Comparison of ENCODE assay signal across 21 cellular contexts in the genomic region with DNA sequence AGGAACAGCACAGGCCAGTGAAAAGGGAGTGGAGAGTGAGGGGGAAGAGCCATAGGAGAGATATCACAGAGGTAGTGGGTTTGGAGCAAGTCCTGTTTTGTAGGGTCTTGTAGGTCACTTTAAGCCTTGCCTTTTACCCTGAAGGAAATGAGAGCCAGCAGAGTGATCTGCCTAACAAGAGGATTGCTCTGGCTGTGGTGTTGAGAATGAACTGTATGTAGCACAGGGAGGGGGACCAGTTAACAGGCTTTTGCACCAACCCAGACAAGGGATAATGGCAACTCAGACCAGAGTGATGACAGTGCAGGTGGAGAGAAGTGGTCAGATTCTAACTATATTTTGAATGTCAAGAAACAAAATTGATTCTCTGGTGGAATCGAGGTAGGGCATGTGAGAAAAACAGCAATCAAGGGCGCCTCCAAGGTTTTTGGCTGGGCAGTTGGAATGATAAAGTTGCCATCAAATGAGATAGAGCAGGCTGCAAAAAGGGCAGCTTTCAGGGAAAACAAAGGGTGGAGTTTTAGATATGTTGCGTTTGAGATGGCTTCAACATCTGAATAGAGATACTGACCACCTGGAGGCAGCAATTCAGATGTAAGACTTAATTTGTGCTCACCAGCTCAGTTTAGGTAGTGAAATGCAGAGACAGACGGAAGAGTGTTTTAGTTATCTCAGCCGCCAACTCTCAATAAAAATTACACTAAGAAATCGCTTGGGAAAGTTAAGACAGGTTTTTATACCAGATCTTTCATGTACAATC.
"Had no signal": no experiment of that assay in that cellular context is flagged by ENCODE, and none has a peak within 500 bp of the region (broad histone marks: within the 10 kb centered on the region; RNA-seq: fewer than 3 reads in every experiment).

No MANE protein-coding gene starts in this region.

- H3K4me3 Mint-ChIP-seq: naive B cell; nephron; stimulated activated naive B cell treated with anti-CD40 and anti-IgM and Interleukin-4, amounts not matched to agents 10 μg/mL and 1 μg/mL and 100 μg/mL, for 72 hours; stimulated activated naive CD8-positive, alpha-beta T cell treated with anti-CD3 and anti-CD28 coated beads, Interleukin-15, amount 100 ng/mL, for 72 hours had no signal

- ATAC-seq: esophagus mucosa; heart left ventricle; left colon; left ventricle myocardium superior; stimulated activated naive B cell treated with anti-CD40 and anti-IgM and Interleukin-4, amounts not matched to agents 10 μg/mL and 1 μg/mL and 100 μg/mL, for 72 hours; stimulated activated naive CD8-positive, alpha-beta T cell treated with anti-CD3 and anti-CD28 coated beads, Interleukin-15, amount 100 ng/mL, for 72 hours had no signal

- H3K27me3 ChIP-seq: heart left ventricle, ovary, right atrium auricular region, sigmoid colon, testis, tibial nerve had no signal

- H3K4me3 ChIP-seq: heart left ventricle, ovary, right atrium auricular region, sigmoid colon, skin epidermis, testis, tibial nerve had no signal

- DNase-seq: effector memory CD4-positive, alpha-beta T cell; heart left ventricle; hippocampal formation; left colon; left ventricle myocardium superior; mesendoderm; naive B cell; ovary; sigmoid colon; stimulated activated CD4-positive, alpha-beta T cell treated with anti-CD3 and anti-CD28 coated beads, Interleukin-2, amount 100 ng/mL, for 24 hours; stimulated activated CD4-positive, alpha-beta T cell treated with anti-CD3 and anti-CD28 coated beads, Interleukin-4, amount 100 ng/mL, for 4 hours; stimulated activated naive B cell treated with anti-CD40 and anti-IgM and Interleukin-4, amounts not matched to agents 10 μg/mL and 1 μg/mL and 100 μg/mL, for 72 hours; stimulated activated naive CD8-positive, alpha-beta T cell treated with anti-CD3 and anti-CD28 coated beads, Interleukin-15, amount 100 ng/mL, for 72 hours; testis had no signal

- H3K36me3 ChIP-seq: heart left ventricle, ovary, right atrium auricular region, sigmoid colon, tibial nerve had no signal

- H3K9me3 Mint-ChIP-seq: nephron; stimulated activated naive B cell treated with anti-CD40 and anti-IgM and Interleukin-4, amounts not matched to agents 10 μg/mL and 1 μg/mL and 100 μg/mL, for 72 hours had no signal

- H3K27me3 Mint-ChIP-seq: stimulated activated naive CD8-positive, alpha-beta T cell treated with anti-CD3 and anti-CD28 coated beads, Interleukin-15, amount 100 ng/mL, for 72 hours had no signal

- H3K4me1 ChIP-seq: right atrium auricular region, testis had no signal

- H3K27ac ChIP-seq: heart left ventricle, ovary, right atrium auricular region, sigmoid colon, skin epidermis, testis, tibial nerve had no signal

- H3K36me3 Mint-ChIP-seq: naive B cell; stimulated activated naive B cell treated with anti-CD40 and anti-IgM and Interleukin-4, amounts not matched to agents 10 μg/mL and 1 μg/mL and 100 μg/mL, for 72 hours had no signal

- H3K4me1 Mint-ChIP-seq: naive B cell, nephron had no signal

- FAIRE-seq: endometrium, frontal cortex had no signal

- H3K9me3 ChIP-seq: heart left ventricle, ovary, right atrium auricular region, sigmoid colon, testis, tibial nerve had no signal

- H3K27ac Mint-ChIP-seq: naive B cell; nephron; stimulated activated naive B cell treated with anti-CD40 and anti-IgM and Interleukin-4, amounts not matched to agents 10 μg/mL and 1 μg/mL and 100 μg/mL, for 72 hours; stimulated activated naive CD8-positive, alpha-beta T cell treated with anti-CD3 and anti-CD28 coated beads, Interleukin-15, amount 100 ng/mL, for 72 hours had no signal
